ENCODE assay signal across 21 cellular contexts in the genomic region with DNA sequence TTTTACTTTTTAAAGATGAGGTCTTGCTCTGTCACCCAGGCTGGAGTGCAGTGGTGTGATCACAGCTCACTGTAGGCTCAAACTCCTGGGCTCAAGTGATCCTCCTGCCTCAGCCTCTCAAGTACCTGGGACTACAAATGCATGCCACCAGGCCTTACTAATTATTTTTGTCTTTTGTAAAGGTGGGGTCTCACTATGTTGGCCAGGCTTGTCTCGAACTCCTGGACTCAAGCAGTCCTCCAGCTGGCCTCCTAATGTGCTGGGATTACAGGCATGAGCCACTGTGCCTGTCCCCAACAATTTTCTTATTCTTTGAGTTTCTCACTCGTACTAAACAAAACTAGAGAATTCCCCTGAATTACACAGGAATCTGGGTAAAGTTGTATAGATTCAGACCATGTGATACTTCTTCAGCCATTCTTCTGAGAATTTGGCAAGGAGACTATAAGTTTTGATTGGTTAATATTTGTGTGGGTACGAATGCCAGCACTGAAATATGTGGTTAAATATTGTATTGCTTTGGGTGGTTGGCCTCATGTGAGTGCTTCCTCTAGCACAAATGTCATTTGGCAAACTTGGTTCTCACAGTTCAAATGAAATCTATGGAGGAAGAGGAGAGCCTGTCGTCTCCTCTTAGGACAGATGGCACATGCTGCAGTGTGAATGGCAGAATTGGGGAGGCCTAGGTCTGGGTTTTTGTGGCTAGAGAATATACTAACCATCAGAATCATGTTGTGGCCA.
DNase-seq lines count a peak whose midpoint lies in the region; ATAC-seq lines count a peak whose summit lies in the region.
"Had no signal": no experiment of that assay in that cellular context is flagged by ENCODE, and none has a peak within 500 bp of the region (broad histone marks: within the 10 kb centered on the region; RNA-seq: fewer than 3 reads in every experiment).

No MANE protein-coding gene starts in this region.

- peaks cover 4% of the 10 kb centered on the region for H3K36me3 Mint-ChIP-seq in stimulated activated naive CD8-positive, alpha-beta T cell treated with anti-CD3 and anti-CD28 coated beads, Interleukin-15, Interleukin-2, amounts not matched to agents 100 ng/mL and 50 ng/mL, for 24 hours (ENCODE audit: low read depth)
- H3K36me3 Mint-ChIP-seq in activated naive CD8-positive, alpha-beta T cell = peaks cover 7% of the 10 kb centered on the region
- H3K36me3 Mint-ChIP-seq: neural progenitor cell had no signal

- DNase-seq in stimulated activated naive CD8-positive, alpha-beta T cell treated with anti-CD3 and anti-CD28 coated beads, Interleukin-15, Interleukin-2, amounts not matched to agents 100 U/mL and 50 U/mL, for 24 hours = no peak
- DNase-seq in Karpas-422 = peak; percentile 34
- DNase-seq in foreskin melanocyte = no peak
- DNase-seq: activated CD4-positive, alpha-beta T cell treated with anti-CD3 and anti-CD28 coated beads for 4 hours; GF-D8; GM23248; HFFc6; kidney; NCI-H1092; NCI-H1930; NCI-H526 treated with DMSO at 0.1 percent for 48 hours; Peyer's patch; SIG-M5; sigmoid colon; trophoblast cell had no signal

- no peak overlapping the region for H3K9ac ChIP-seq in Karpas-422 (ENCODE audit: low read length)
- H3K9ac ChIP-seq: GM23248, neural progenitor cell had no signal

- H3K9me3 ChIP-seq in Karpas-422 (ENCODE audit: low read length) = no peaks in the 10 kb centered on the region
- H3K9me3 ChIP-seq: Peyer's patch, sigmoid colon had no signal

- peak overlapping the region; percentile 24 for H3K4me3 Mint-ChIP-seq in stimulated activated naive CD8-positive, alpha-beta T cell treated with anti-CD3 and anti-CD28 coated beads, Interleukin-15, Interleukin-2, amounts not matched to agents 100 ng/mL and 50 ng/mL, for 24 hours
- no peak overlapping the region for H3K4me3 Mint-ChIP-seq in activated naive CD8-positive, alpha-beta T cell
- H3K4me3 Mint-ChIP-seq: HFFc6, neural progenitor cell had no signal

- no peaks in the 10 kb centered on the region for H3K27me3 ChIP-seq in Karpas-422 (ENCODE audit: low read length)
- H3K27me3 ChIP-seq: Peyer's patch, sigmoid colon had no signal

- peaks cover 49% of the 10 kb centered on the region for H4K20me1 ChIP-seq in Karpas-422 (ENCODE audit: insufficient read depth, low read depth, low read length)

- no peaks in the 10 kb centered on the region for H3K27me3 Mint-ChIP-seq in stimulated activated naive CD8-positive, alpha-beta T cell treated with anti-CD3 and anti-CD28 coated beads, Interleukin-15, Interleukin-2, amounts not matched to agents 100 ng/mL and 50 ng/mL, for 24 hours
- H3K27me3 Mint-ChIP-seq in activated naive CD8-positive, alpha-beta T cell = no peaks in the 10 kb centered on the region

- H3K9me3 Mint-ChIP-seq in stimulated activated naive CD8-positive, alpha-beta T cell treated with anti-CD3 and anti-CD28 coated beads, Interleukin-15, Interleukin-2, amounts not matched to agents 100 ng/mL and 50 ng/mL, for 24 hours = no peaks in the 10 kb centered on the region
- H3K9me3 Mint-ChIP-seq in activated naive CD8-positive, alpha-beta T cell (ENCODE audit: low read depth) = no peaks in the 10 kb centered on the region
- H3K9me3 Mint-ChIP-seq: HFFc6, neural progenitor cell had no signal

- H3K36me3 ChIP-seq in Karpas-422 (ENCODE audit: insufficient read depth, low read length) = no peaks in the 10 kb centered on the region
- H3K36me3 ChIP-seq: neural progenitor cell, Peyer's patch, sigmoid colon had no signal

- no peak for ATAC-seq in stimulated activated naive CD8-positive, alpha-beta T cell treated with anti-CD3 and anti-CD28 coated beads, Interleukin-15, Interleukin-2, amounts not matched to agents 100 U/mL and 50 U/mL, for 24 hours
- ATAC-seq in HG02571 (IDR thresholded peaks at IDR 0.05; ENCODE audit: unreplicated experiment) = no peak
- ATAC-seq in HG03159 (IDR thresholded peaks at IDR 0.05; ENCODE audit: unreplicated experiment) = no peak

- H3K4me1 ChIP-seq in Karpas-422 (ENCODE audit: low read length) = no peaks in the 10 kb centered on the region
- H3K4me1 ChIP-seq: Peyer's patch, sigmoid colon had no signal

- H3K9me2 ChIP-seq in Karpas-422 (replicated peaks; ENCODE audit: insufficient read depth, low read length) = no peaks in the 10 kb centered on the region

- H2AFZ ChIP-seq in Karpas-422 (ENCODE audit: low read length) = no peak overlapping the region
- H2AFZ ChIP-seq: GM23248, neural progenitor cell had no signal

- peaks cover 12% of the 10 kb centered on the region; the same call in 1 of the 2 replicates for H3K79me2 ChIP-seq in Karpas-422 (ENCODE audit: low read length)

- H3K4me2 ChIP-seq in Karpas-422 (ENCODE audit: low read depth, low read length, poor library complexity, severe bottlenecking) = no peak overlapping the region
- H3K4me2 ChIP-seq: neural progenitor cell had no signal

- peaks cover 100% of the 10 kb centered on the region for H3K4me1 Mint-ChIP-seq in stimulated activated naive CD8-positive, alpha-beta T cell treated with anti-CD3 and anti-CD28 coated beads, Interleukin-15, Interleukin-2, amounts not matched to agents 100 ng/mL and 50 ng/mL, for 24 hours (ENCODE audit: low read depth)
- H3K4me1 Mint-ChIP-seq in activated naive CD8-positive, alpha-beta T cell (ENCODE audit: low read depth) = peaks cover 93% of the 10 kb centered on the region

- H3K27ac Mint-ChIP-seq in stimulated activated naive CD8-positive, alpha-beta T cell treated with anti-CD3 and anti-CD28 coated beads, Interleukin-15, Interleukin-2, amounts not matched to agents 100 ng/mL and 50 ng/mL, for 24 hours = peak overlapping the region; percentile 99
- peak overlapping the region; percentile 92 for H3K27ac Mint-ChIP-seq in activated naive CD8-positive, alpha-beta T cell
- H3K27ac Mint-ChIP-seq: HFFc6, neural progenitor cell had no signal

- H3K4me3 ChIP-seq in Karpas-422 (ENCODE audit: low read length) = no peak overlapping the region
- H3K4me3 ChIP-seq: GM23248, lung, neural progenitor cell, Peyer's patch, sigmoid colon had no signal

- H3K27ac ChIP-seq in Karpas-422 (ENCODE audit: low read length) = no peak overlapping the region
- H3K27ac ChIP-seq: GM23248, neural progenitor cell, Peyer's patch, sigmoid colon had no signal
